8 cellular contexts compared by ENCODE assay signal in genomic region chr2:108447947-108448677, GRCh38. TPM values are rescaled to one million over a fixed set of nuclear protein-coding genes. Genes with fewer than 3 reads are reported as not detected.
DNase-seq lines count a peak whose midpoint lies in the region; ATAC-seq, FAIRE-seq and TF ChIP-seq lines count a peak whose summit lies in the region.

No MANE protein-coding gene starts in this region.

- H3K27ac ChIP-seq in A549 (peak overlapping the region; percentile 96 to 99), spleen (peak overlapping the region; percentile 83 to 96 (median 92))

- no peak for TF ChIP-seq RAD21 in A549 (conservative IDR thresholded peaks at IDR 0.05 in 1 of 2, IDR thresholded peaks at IDR 0.05 in 1 of 2)

- no peaks in the 10 kb centered on the region for H3K9me3 ChIP-seq in A549
- no peaks in the 10 kb centered on the region for H3K9me3 ChIP-seq in spleen

- peak in 1 of 2 experiments; percentile 8 for DNase-seq in A549 (ENCODE audit: low read depth in 1 of 2, low spot score in 1 of 2)
- DNase-seq in iPS DF 4.7 (ENCODE audit: extremely low read depth, low spot score) = peak; percentile 22
- DNase-seq in spleen = no peak
- DNase-seq in activated effector memory CD4-positive, alpha-beta T cell treated with Interleukin-2 at 50 U/mL for 16 hours = no peak
- DNase-seq in stimulated activated CD4-positive, alpha-beta T cell treated with anti-CD3 and anti-CD28 coated beads, Interleukin-12 subunit alpha, Interleukin-12 subunit beta, amount 100 ng/mL, for 4 hours = no peak
- DNase-seq in T1000 (lab: John Stamatoyannopoulos, UW) = no peak

- H3K4me3 ChIP-seq in A549 (peak overlapping the region; percentile 98), WI38 (ENCODE audit: low read depth, low read length) (peak overlapping the region; percentile 95), spleen (peak overlapping the region; percentile 56 to 92 (median 80))

- TF ChIP-seq CTCF in A549 (IDR thresholded peaks at IDR 0.05) = no peak
- no peak for TF ChIP-seq CTCF in WI38 (IDR thresholded peaks at IDR 0.05; ENCODE audit: low read depth, low read length)
- no peak for TF ChIP-seq CTCF in spleen (IDR thresholded peaks at IDR 0.05 in 8 of 11, conservative IDR thresholded peaks at IDR 0.05 in 3 of 11)

- H3K27me3 ChIP-seq in spleen (replicated peaks in 1 of 7) = no peaks in the 10 kb centered on the region

- ATAC-seq in A549 = no peak; a peak in 1 of 6 replicates
- peak; percentile 25 for ATAC-seq in GM21529 (IDR thresholded peaks at IDR 0.05; ENCODE audit: unreplicated experiment)

- peaks cover 0 to 27% (median 8%) of the 10 kb centered on the region in 6 donors for H3K36me3 ChIP-seq in spleen

- H3K4me1 ChIP-seq in A549 (peaks cover 24% of the 10 kb centered on the region), spleen (peaks cover 10 to 45% (median 29%) of the 10 kb centered on the region in 6 donors)

- no peak for TF ChIP-seq EP300 in A549 (IDR thresholded peaks at IDR 0.05)

- CTCF ChIA-PET in A549 (lab: Yijun Ruan, JAX) = interaction anchor here (0.8 to 1.6 kb wide), 4 partner anchors 15 to 136 kb away, joined by 3 to 6 read pairs (median 4); no protein-coding TSS in a partner anchor

- no peak for FAIRE-seq in A549 (lab: Jason Lieb, UNC)

- intact Hi-C loops in spleen (cut with DNase I; ENCODE audit: low total_unique reads) = loop anchor here (10.0 kb wide), 1 partner anchor 177 kb away; no protein-coding TSS in a partner anchor

- POLR2A ChIA-PET in A549 (lab: Yijun Ruan, JAX) = interaction anchor here (0.7 to 2.3 kb wide), 10 partner anchors 8 to 146 kb away, joined by 3 to 11 read pairs (median 6); partner anchors contain the start of gene LIMS1

- TF ChIP-seq POLR2A in A549 (IDR thresholded peaks at IDR 0.05; ENCODE audit: low read length) (no peak), spleen (IDR thresholded peaks at IDR 0.05) (no peak)

- peak overlapping the region; percentile 95 for H3K4me2 ChIP-seq in A549

- 36% methylated on average over 23 of the region's 23 CpGs for WGBS in A549 (ENCODE audit: missing lambda C conversion rate)
- WGBS in spleen, 5 donors = 52 to 58% (median 56%) methylated on average over 21 to 23 of the region's 23 CpGs

TF ChIP-seq in A549, 52 proteins besides CTCF, POLR2A, EP300 and RAD21:
- TF ChIP-seq HDAC2 (IDR thresholded peaks at IDR 0.05) (no peak), BHLHE40 (IDR thresholded peaks at IDR 0.05; ENCODE audit: low read depth, low read length) (no peak), KDM1A (IDR thresholded peaks at IDR 0.05; ENCODE audit: low read depth) (peak; percentile 98), RFX5 (IDR thresholded peaks at IDR 0.05) (no peak), MAX (IDR thresholded peaks at IDR 0.05) (no peak)

RNA-seq across cellular contexts. Expression of gene GCC2, which starts 0.9 kb away (rescaled TPM):
- polyA plus RNA-seq in A549 (2011; rRNA removed) (19.0 and 30.1 TPM in 2 replicates), A549 (2017; fragmentation: RNase III; extraction: RNeasy Plus Mini Kit Qiagen cat#74134 plus additional on column Dnase treatment) (13.6 to 15.4 TPM (median 13.6 TPM) in 3 replicates), spleen (10 to 100 TPM; 10.1 to 13.6 (median 10.6) TPM)
- polyA plus RNA-seq in A549 (2012; cell fraction: cytosol; rRNA removed) = 2.7 and 2.8 TPM in 2 replicates
- polyA plus RNA-seq in A549 (2012; cell fraction: nucleus; rRNA removed) = 3.2 and 3.9 TPM in 2 replicates
- polyA minus RNA-seq in A549 (2011; rRNA and poly(A)+ RNA removed) = 10.3 and 11.8 TPM in 2 replicates
- 10 to 100 TPM; 47.0 to 82.6 (median 64.6) TPM for total RNA-seq in spleen
